ENCODE assay signal across 17 cellular contexts in the genomic region with DNA sequence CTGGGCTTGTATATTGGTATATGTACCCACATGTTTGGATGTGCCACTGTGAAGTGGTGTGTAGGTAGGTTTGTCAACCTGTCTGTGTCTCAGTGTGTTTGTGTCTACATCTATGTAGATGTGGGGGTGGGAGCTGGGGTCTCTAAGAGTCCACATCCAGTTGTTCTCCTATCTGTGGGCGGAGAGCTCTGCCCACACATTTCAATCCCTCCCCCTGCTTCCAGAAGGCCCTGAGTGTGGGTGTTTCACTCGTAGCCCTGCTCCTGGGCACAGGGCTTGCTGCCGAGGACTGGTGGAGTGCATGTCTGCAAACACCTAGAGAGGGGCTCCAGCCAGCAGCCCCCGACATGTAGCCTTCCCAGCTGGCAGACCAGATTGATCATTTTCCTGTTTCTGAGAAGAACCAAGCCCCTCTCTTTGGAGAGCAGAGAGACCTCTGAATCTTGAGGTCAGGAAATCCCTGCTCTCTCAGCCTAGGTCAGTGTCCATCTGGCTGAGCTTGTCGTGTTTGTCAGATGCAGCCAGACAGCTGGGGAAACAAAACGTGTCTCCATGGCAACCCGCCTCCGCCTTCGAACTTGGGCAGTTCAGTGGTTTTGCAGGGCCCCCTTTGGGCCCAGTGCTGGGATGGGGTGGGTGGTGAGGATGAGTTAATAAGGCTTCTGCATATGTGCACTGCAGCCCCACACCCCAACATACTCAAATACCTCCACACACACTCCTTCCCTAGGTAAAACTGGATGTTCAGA. TPM values are rescaled to one million over a fixed set of nuclear protein-coding genes. Genes with fewer than 3 reads are reported as not detected.
DNase-seq lines count a peak whose midpoint lies in the region; ATAC-seq and TF ChIP-seq lines count a peak whose summit lies in the region.
"Had no signal": no experiment of that assay in that cellular context is flagged by ENCODE, and none has a peak within 500 bp of the region (broad histone marks: within the 10 kb centered on the region; RNA-seq: fewer than 3 reads in every experiment).

No MANE protein-coding gene starts in this region.

- POLR2A ChIA-PET in RWPE1 (lab: Yijun Ruan, JAX; ENCODE audit: low non-redundant PET): no interaction called here

- WGBS in smooth muscle cell (ENCODE audit: low lambda C conversion rate): 52% methylated on average over 9 of the region's 9 CpGs

- H3K9ac ChIP-seq in smooth muscle cell (ENCODE audit: low read depth): peak overlapping the region; percentile 1

- DNase-seq in NCI-H82 (lab: John Stamatoyannopoulos, UW): peak; percentile 52
- DNase-seq in NCI-H82 treated with DMSO at 0.1 percent for 48 hours (lab: John Stamatoyannopoulos, UW; ENCODE audit: unreplicated experiment): no peak
- DNase-seq in RWPE1 (ENCODE audit: low spot score): no peak
- peak; percentile 71 for DNase-seq in islet precursor cell
- DNase-seq in smooth muscle cell (lab: John Stamatoyannopoulos, UW; ENCODE audit: unreplicated experiment): no peak
- DNase-seq in GOT3 (lab: John Stamatoyannopoulos, UW): no peak
- DNase-seq: activated naive CD4-positive, alpha-beta T cell treated with anti-CD3 and anti-CD28 coated beads, Interleukin-2, amount 10 ng/mL, durations not matched to agents 7 days and 5 days; Caco-2; central memory CD4-positive, alpha-beta T cell; hippocampal formation; NCI-H1105; thyroid gland had no signal

- H3K27ac ChIP-seq in RWPE1: peak overlapping the region; percentile 18
- peak overlapping the region; percentile 17 for H3K27ac ChIP-seq in smooth muscle cell (ENCODE audit: low read depth)
- H3K27ac ChIP-seq: thyroid gland had no signal

- no peaks in the 10 kb centered on the region for H4K20me1 ChIP-seq in smooth muscle cell (ENCODE audit: low read depth)

- CTCF ChIA-PET in RWPE1 (lab: Yijun Ruan, JAX): interaction anchor here (0.6 kb wide), 1 partner anchor 21 kb away, joined by 5 read pairs; no protein-coding TSS in a partner anchor

- no peaks in the 10 kb centered on the region for H3K36me3 ChIP-seq in smooth muscle cell (ENCODE audit: low read depth)
- H3K36me3 ChIP-seq: thyroid gland had no signal

- no peaks in the 10 kb centered on the region for H3K27me3 ChIP-seq in smooth muscle cell (ENCODE audit: low read depth)
- H3K27me3 ChIP-seq: thyroid gland had no signal

- H3K4me1 ChIP-seq in smooth muscle cell (ENCODE audit: low read depth): peaks cover 13% of the 10 kb centered on the region
- H3K4me1 ChIP-seq: thyroid gland had no signal

- no peak overlapping the region for H3K4me3 ChIP-seq in smooth muscle cell
- H3K4me3 ChIP-seq: A549, lung, thyroid gland had no signal

- no peak for TF ChIP-seq CTCF in RWPE1 (conservative IDR thresholded peaks at IDR 0.05; ENCODE audit: low read depth)
- TF ChIP-seq CTCF in smooth muscle cell (IDR thresholded peaks at IDR 0.05; ENCODE audit: borderline replicate concordance, insufficient read depth, poor library complexity, severe bottlenecking): no peak

- H3K9me3 ChIP-seq in smooth muscle cell (replicated peaks; ENCODE audit: low read depth): no peaks in the 10 kb centered on the region
- H3K9me3 ChIP-seq: A549, Caco-2, thyroid gland had no signal

- no peaks in the 10 kb centered on the region for H3K79me2 ChIP-seq in smooth muscle cell (ENCODE audit: low read depth)

- no peak for ATAC-seq in GM19452 (IDR thresholded peaks at IDR 0.05; ENCODE audit: unreplicated experiment)
- no peak for ATAC-seq in HG02840 (IDR thresholded peaks at IDR 0.05; ENCODE audit: low FRiP score, unreplicated experiment)
- ATAC-seq: A549 had no signal

- no peaks in the 10 kb centered on the region for H3F3A ChIP-seq in smooth muscle cell (ENCODE audit: low read depth)

- no peak overlapping the region for H2AFZ ChIP-seq in smooth muscle cell (ENCODE audit: low read depth)

- H3K4me2 ChIP-seq in smooth muscle cell: peak overlapping the region; percentile 3
- H3K4me2 ChIP-seq: A549 had no signal

RNA-seq across cellular contexts. Expression of a gene that starts 31.2 kb away (rescaled TPM):
- 4.4 and 6.2 TPM in 2 replicates for total RNA-seq in smooth muscle cell
- 4.6 and 4.9 TPM in 2 replicates for polyA plus RNA-seq in smooth muscle cell
- total RNA-seq: activated CD8-positive, alpha-beta memory T cell treated with anti-CD3 and anti-CD28 coated beads for 36 hours had no signal

Comparison
In these comparisons a context has a peak if more than half of its experiments do, and no peak if none do; other contexts are left out.
1. DNase-seq: peak in NCI-H82 (single experiment) and islet precursor cell (single experiment); none in NCI-H82 treated with DMSO at 0.1 percent for 48 hours (single experiment), RWPE1 (single experiment), smooth muscle cell (single experiment) and GOT3 (single experiment).